8 cellular contexts compared by ENCODE assay signal in genomic region chr12:56522486-56523193, GRCh38. TPM values are rescaled to one million over a fixed set of nuclear protein-coding genes. Genes with fewer than 3 reads are reported as not detected.
DNase-seq lines count a peak whose midpoint lies in the region; ATAC-seq, FAIRE-seq and TF ChIP-seq lines count a peak whose summit lies in the region.

No MANE protein-coding gene starts in this region.

- dilution Hi-C loops in keratinocyte (cut with MboI; ENCODE audit: extremely low pct_ligation_motif_present, low sequenced_read_pairs), result no loop called here

- H3K9ac ChIP-seq in keratinocyte (ENCODE audit: control insufficient read depth, extremely low read depth, insufficient read depth, low read length), result peak overlapping the region; percentile 75

- peaks cover 0 to 42% of the 10 kb centered on the region in 2 donors for H3K4me1 ChIP-seq in ascending aorta
- H3K4me1 ChIP-seq in keratinocyte (ENCODE audit: control insufficient read depth, extremely low read depth, insufficient read depth, low read length), result peaks cover 45% of the 10 kb centered on the region

- peak; percentile 83 for ATAC-seq in stimulated activated naive CD8-positive, alpha-beta T cell treated with anti-CD3 and anti-CD28 coated beads, Interleukin-15, Interleukin-2, amounts not matched to agents 100 U/mL and 50 U/mL, for 24 hours
- ATAC-seq in GM19023 (IDR thresholded peaks at IDR 0.05; ENCODE audit: unreplicated experiment) (no peak), GM18873 (IDR thresholded peaks at IDR 0.05; ENCODE audit: low FRiP score, unreplicated experiment) (no peak)

- no peaks in the 10 kb centered on the region for H3K36me3 Mint-ChIP-seq in activated naive CD4-positive, alpha-beta T cell treated with anti-CD3 and anti-CD28 coated beads for 36 hours (ENCODE audit: low read depth)

- TF ChIP-seq CTCF in ascending aorta (IDR thresholded peaks at IDR 0.05) (no peak), keratinocyte (optimal IDR thresholded peaks at IDR 0.05 in 1 of 3, IDR thresholded peaks at IDR 0.05 in 1 of 3, conservative IDR thresholded peaks at IDR 0.05 in 1 of 3; ENCODE audit: extremely low read depth in 1 of 3, insufficient read depth in 2 of 3, low read length in 3 of 3) (no peak)

- H3K9me3 Mint-ChIP-seq in activated naive CD4-positive, alpha-beta T cell treated with anti-CD3 and anti-CD28 coated beads for 36 hours, result no peaks in the 10 kb centered on the region

- H3K9me3 ChIP-seq in ascending aorta (no peaks in the 10 kb centered on the region), keratinocyte (ENCODE audit: control insufficient read depth, low read depth, low read length) (no peaks in the 10 kb centered on the region)

- peak overlapping the region; percentile 78 to 88 for H3K27ac ChIP-seq in ascending aorta
- peak overlapping the region; percentile 86 for H3K27ac ChIP-seq in keratinocyte (ENCODE audit: control insufficient read depth, insufficient read depth, low read length)

- DNase-seq in activated naive CD4-positive, alpha-beta T cell treated with anti-CD3 and anti-CD28 coated beads for 36 hours, result no peak
- no peak for DNase-seq in activated naive CD4-positive, alpha-beta T cell treated with Interleukin-2 at 50 U/mL for 16 hours
- DNase-seq in ascending aorta (ENCODE audit: low spot score in 2 of 2) (no peak), keratinocyte (ENCODE audit: low read depth, low spot score) (no peak)
- DNase-seq in stimulated activated naive CD8-positive, alpha-beta T cell treated with anti-CD3 and anti-CD28 coated beads, Interleukin-15, Interleukin-2, amounts not matched to agents 100 U/mL and 50 U/mL, for 24 hours, result no peak
- no peak for DNase-seq in activated effector memory CD4-positive, alpha-beta T cell treated with Interleukin-2 at 50 U/mL for 16 hours

- H3K27ac Mint-ChIP-seq in activated naive CD4-positive, alpha-beta T cell treated with anti-CD3 and anti-CD28 coated beads for 36 hours, result no peak overlapping the region

- H3K27me3 ChIP-seq in ascending aorta, result no peaks in the 10 kb centered on the region
- H3K27me3 ChIP-seq in keratinocyte (ENCODE audit: control insufficient read depth, extremely low read depth, insufficient read depth, low read length), result no peaks in the 10 kb centered on the region

- intact Hi-C loops in activated naive CD4-positive, alpha-beta T cell treated with anti-CD3 and anti-CD28 coated beads for 36 hours (cut with micrococcal nuclease), result no loop called here
- intact Hi-C loops in ascending aorta (cut with DNase I), result loop anchor here (10.0 kb wide), 1 partner anchor 678 kb away; the partner anchor contains the start of gene MMP19

- H4K20me1 ChIP-seq in keratinocyte (ENCODE audit: control insufficient read depth, extremely low read depth, insufficient read depth, low read length), result no peaks in the 10 kb centered on the region

- H3K79me2 ChIP-seq in keratinocyte (ENCODE audit: control insufficient read depth, insufficient read depth, low read length), result peaks cover 51% of the 10 kb centered on the region

- H3K4me1 Mint-ChIP-seq in activated naive CD4-positive, alpha-beta T cell treated with anti-CD3 and anti-CD28 coated beads for 36 hours (ENCODE audit: low read depth), result peaks cover 28% of the 10 kb centered on the region

- no peak overlapping the region for H2AFZ ChIP-seq in keratinocyte (ENCODE audit: control insufficient read depth, low read length)

- H3K27me3 Mint-ChIP-seq in activated naive CD4-positive, alpha-beta T cell treated with anti-CD3 and anti-CD28 coated beads for 36 hours (ENCODE audit: low read depth), result no peaks in the 10 kb centered on the region

- H3K36me3 ChIP-seq in ascending aorta (no peaks in the 10 kb centered on the region), keratinocyte (ENCODE audit: control insufficient read depth in 2 of 2, extremely low read depth in 1 of 2, insufficient read depth in 2 of 2, low read length in 2 of 2) (peaks cover 0 to under 1% of the 10 kb centered on the region in 2 experiments)

- H3K4me3 ChIP-seq in ascending aorta (peak overlapping the region; percentile 64 to 71), keratinocyte (ENCODE audit: control insufficient read depth in 2 of 3, extremely low read depth in 1 of 3, insufficient read depth in 2 of 3, low read depth in 1 of 3, low read length in 3 of 3) (peak overlapping the region; percentile 71 to 100 (median 92))

- CTCF ChIA-PET in activated naive CD4-positive, alpha-beta T cell treated with anti-CD3 and anti-CD28 coated beads for 36 hours (lab: Charles Lee), result interaction anchor here (0.8 to 2.7 kb wide), 5 partner anchors 7 to 64 kb away, joined by 3 to 13 read pairs (median 4); no protein-coding TSS in a partner anchor

- peak; percentile 13 for FAIRE-seq in keratinocyte (lab: Jason Lieb, UNC)

- peak overlapping the region; percentile 62 for H3K4me3 Mint-ChIP-seq in activated naive CD4-positive, alpha-beta T cell treated with anti-CD3 and anti-CD28 coated beads for 36 hours

- no peaks in the 10 kb centered on the region for H3K9me1 ChIP-seq in keratinocyte (ENCODE audit: control insufficient read depth, extremely low read depth, insufficient read depth, low read length)

- H3K4me2 ChIP-seq in keratinocyte (ENCODE audit: control insufficient read depth, extremely low read depth, insufficient read depth, low read depth, low read length), result peak overlapping the region; percentile 86

RNA-seq across cellular contexts. Expression of gene RBMS2, which starts 1.0 kb away (rescaled TPM):
- total RNA-seq in activated naive CD4-positive, alpha-beta T cell treated with anti-CD3 and anti-CD28 coated beads for 36 hours, result 1 to 10 TPM; 2.5 to 5.1 TPM
- total RNA-seq in ascending aorta, result 21.3 TPM
- 46.2 to 83.0 TPM (median 64.5 TPM) in 3 replicates for polyA plus RNA-seq in keratinocyte
- 30.6 TPM for polyA plus RNA-seq in keratinocyte (2011; ENCODE audit: low read depth)
- polyA plus RNA-seq in keratinocyte (2011; cell fraction: cytosol; rRNA removed), result 56.0 and 98.7 TPM in 2 replicates
- polyA plus RNA-seq in keratinocyte (2011; cell fraction: nucleus; rRNA removed), result 64.2 and 80.8 TPM in 2 replicates
- polyA plus RNA-seq in keratinocyte (2012; ENCODE audit: low replicate concordance), result 10.1 and 44.1 TPM in 2 replicates
- 131 to 235 TPM (median 210 TPM) in 3 replicates for polyA minus RNA-seq in keratinocyte
- polyA minus RNA-seq in keratinocyte (2011; cell fraction: cytosol; rRNA and poly(A)+ RNA removed), result 47.2 TPM
- polyA minus RNA-seq in keratinocyte (2011; cell fraction: nucleus; rRNA and poly(A)+ RNA removed), result 27.3 and 67.9 TPM in 2 replicates

RNA-seq across cellular contexts. Expression of gene GLS2, which starts 34.7 kb away (rescaled TPM):
- total RNA-seq in activated naive CD4-positive, alpha-beta T cell treated with anti-CD3 and anti-CD28 coated beads for 36 hours, result 1 to 10 TPM; 4.6 to 5.5 TPM
- total RNA-seq in ascending aorta, result not detected
- polyA plus RNA-seq in keratinocyte, result 0.63 to 0.87 TPM (median 0.68 TPM) in 3 replicates
- polyA plus RNA-seq in keratinocyte (2011; ENCODE audit: low read depth), result 1.0 TPM
- polyA plus RNA-seq in keratinocyte (2011; cell fraction: cytosol; rRNA removed), result 0.83 and 0.89 TPM in 2 replicates
- 0.65 and 1.3 TPM in 2 replicates for polyA plus RNA-seq in keratinocyte (2011; cell fraction: nucleus; rRNA removed)
- polyA plus RNA-seq in keratinocyte (2012; ENCODE audit: low replicate concordance), result 0.62 and 2.3 TPM in 2 replicates
- polyA minus RNA-seq in keratinocyte, result 0.82 to 1.9 TPM (median 1.1 TPM) in 3 replicates
- 0.77 TPM for polyA minus RNA-seq in keratinocyte (2011; cell fraction: cytosol; rRNA and poly(A)+ RNA removed)
- 0.63 TPM in 1 of 2 replicates, not detected in the other for polyA minus RNA-seq in keratinocyte (2011; cell fraction: nucleus; rRNA and poly(A)+ RNA removed)

RNA-seq across cellular contexts. Expression of gene SPRYD4, which starts 54.3 kb away (rescaled TPM):
- total RNA-seq in activated naive CD4-positive, alpha-beta T cell treated with anti-CD3 and anti-CD28 coated beads for 36 hours, result 1 to 10 TPM; 2.2 TPM
- total RNA-seq in ascending aorta, result 0.43 TPM
- 2.1 to 3.3 TPM (median 3.1 TPM) in 3 replicates for polyA plus RNA-seq in keratinocyte
- polyA plus RNA-seq in keratinocyte (2011; ENCODE audit: low read depth), result 0.17 TPM
- 1.7 and 2.2 TPM in 2 replicates for polyA plus RNA-seq in keratinocyte (2011; cell fraction: cytosol; rRNA removed)
- polyA plus RNA-seq in keratinocyte (2011; cell fraction: nucleus; rRNA removed), result 3.7 TPM in 2 replicates
- polyA plus RNA-seq in keratinocyte (2012; ENCODE audit: low replicate concordance), result 1.2 TPM in 2 replicates
- polyA minus RNA-seq in keratinocyte, result 1.2 to 3.3 TPM (median 3.0 TPM) in 3 replicates
- 0.77 TPM for polyA minus RNA-seq in keratinocyte (2011; cell fraction: cytosol; rRNA and poly(A)+ RNA removed)
- 1.2 and 2.0 TPM in 2 replicates for polyA minus RNA-seq in keratinocyte (2011; cell fraction: nucleus; rRNA and poly(A)+ RNA removed)
